10 cellular contexts compared by ENCODE assay signal in the genomic region with DNA sequence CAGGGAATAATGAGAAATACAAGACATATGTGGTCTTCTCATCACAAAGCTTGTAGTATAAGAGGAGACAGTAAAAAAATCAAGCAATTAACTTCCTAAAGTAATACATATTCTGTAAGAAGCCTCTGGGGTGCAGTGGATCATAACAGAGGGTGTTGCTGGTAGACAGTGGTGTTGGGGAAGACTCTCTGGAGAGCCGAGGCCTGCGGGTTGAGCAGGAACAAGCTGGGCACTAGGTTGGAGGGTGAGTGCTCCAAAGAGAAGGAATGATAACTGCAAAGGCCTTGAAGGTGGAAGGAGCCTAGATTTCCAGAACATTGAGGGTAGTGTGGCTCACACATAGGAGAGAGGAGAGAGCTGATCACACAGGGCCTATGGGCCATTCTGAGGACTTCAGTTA.
DNase-seq lines count a peak whose midpoint lies in the region; ATAC-seq and TF ChIP-seq lines count a peak whose summit lies in the region.
"Had no signal": no experiment of that assay in that cellular context is flagged by ENCODE, and none has a peak within 500 bp of the region (broad histone marks: within the 10 kb centered on the region; RNA-seq: fewer than 3 reads in every experiment).

No MANE protein-coding gene starts in this region.

- no peaks in the 10 kb centered on the region for H3K9me3 ChIP-seq in WERI-Rb-1 (ENCODE audit: severe bottlenecking)

- no peaks in the 10 kb centered on the region for H3K27me3 Mint-ChIP-seq in activated naive CD4-positive, alpha-beta T cell treated with anti-CD3 and anti-CD28 coated beads, Interleukin-2, amount 10 ng/mL, durations not matched to agents 7 days and 5 days

- no peaks in the 10 kb centered on the region for H3K36me3 ChIP-seq in WERI-Rb-1

- H3K4me1 Mint-ChIP-seq in activated naive CD4-positive, alpha-beta T cell treated with anti-CD3 and anti-CD28 coated beads, Interleukin-2, amount 10 ng/mL, durations not matched to agents 7 days and 5 days: peaks cover 74% of the 10 kb centered on the region

- TF ChIP-seq CTCF in WERI-Rb-1 (IDR thresholded peaks at IDR 0.05; ENCODE audit: low read depth, low read length): no peak

- CTCF ChIA-PET in activated naive CD4-positive, alpha-beta T cell treated with anti-CD3 and anti-CD28 coated beads, Interleukin-2, amount 10 ng/mL, durations not matched to agents 7 days and 5 days (lab: Charles Lee): interaction anchor here (0.7 to 3.9 kb wide), 15 partner anchors 14 to 186 kb away, joined by 3 to 37 read pairs (median 4); partner anchors contain the start of genes GIMAP1, GIMAP2, GIMAP5 and GIMAP6

- H3K4me3 ChIP-seq in WERI-Rb-1 (ENCODE audit: low read depth, low read length): no peak overlapping the region

- H3K36me3 Mint-ChIP-seq in activated naive CD4-positive, alpha-beta T cell treated with anti-CD3 and anti-CD28 coated beads, Interleukin-2, amount 10 ng/mL, durations not matched to agents 7 days and 5 days: peaks cover 65% of the 10 kb centered on the region
- H3K36me3 Mint-ChIP-seq: memory B cell had no signal

- peak; percentile 16 for DNase-seq in T follicular helper cell (ENCODE audit: low read depth)
- DNase-seq in activated naive CD4-positive, alpha-beta T cell treated with anti-CD3 and anti-CD28 coated beads, Interleukin-2, amount 10 ng/mL, durations not matched to agents 7 days and 5 days: peak; percentile 51
- peak; percentile 3 for DNase-seq in iPS-NIHi7 (ENCODE audit: extremely low spot score)
- DNase-seq in stimulated activated naive CD8-positive, alpha-beta T cell treated with anti-CD3 and anti-CD28 coated beads, Interleukin-15, Interleukin-2, amounts not matched to agents 100 U/mL and 50 U/mL, for 24 hours: no peak
- DNase-seq in NCI-H345 treated with DMSO at 0.1 percent for 48 hours (lab: John Stamatoyannopoulos, UW; ENCODE audit: unreplicated experiment): no peak
- DNase-seq in WERI-Rb-1: no peak
- no peak for DNase-seq in GM03348 (ENCODE audit: low spot score)
- DNase-seq: cerebellar nuclear complex had no signal

- H3K4me3 Mint-ChIP-seq in activated naive CD4-positive, alpha-beta T cell treated with anti-CD3 and anti-CD28 coated beads, Interleukin-2, amount 10 ng/mL, durations not matched to agents 7 days and 5 days: peak overlapping the region; percentile 90
- H3K4me3 Mint-ChIP-seq: memory B cell had no signal

- ATAC-seq in stimulated activated naive CD8-positive, alpha-beta T cell treated with anti-CD3 and anti-CD28 coated beads, Interleukin-15, Interleukin-2, amounts not matched to agents 100 U/mL and 50 U/mL, for 24 hours: peak; percentile 38
- no peak for ATAC-seq in HG02973 (IDR thresholded peaks at IDR 0.05; ENCODE audit: unreplicated experiment)

- H3K27ac ChIP-seq in WERI-Rb-1: no peak overlapping the region

- H3K27ac Mint-ChIP-seq in activated naive CD4-positive, alpha-beta T cell treated with anti-CD3 and anti-CD28 coated beads, Interleukin-2, amount 10 ng/mL, durations not matched to agents 7 days and 5 days: peak overlapping the region; percentile 92
- H3K27ac Mint-ChIP-seq: memory B cell had no signal

- no peaks in the 10 kb centered on the region for H3K27me3 ChIP-seq in WERI-Rb-1 (ENCODE audit: insufficient read depth, low read depth, severe bottlenecking)

- H3K9me3 Mint-ChIP-seq in activated naive CD4-positive, alpha-beta T cell treated with anti-CD3 and anti-CD28 coated beads, Interleukin-2, amount 10 ng/mL, durations not matched to agents 7 days and 5 days: peaks cover 29% of the 10 kb centered on the region
- H3K9me3 Mint-ChIP-seq: memory B cell had no signal

Comparison
In these comparisons a context has a peak if more than half of its experiments do, and no peak if none do; other contexts are left out.
1. DNase-seq: peak in T follicular helper cell (single experiment), activated naive CD4-positive, alpha-beta T cell treated with anti-CD3 and anti-CD28 coated beads, Interleukin-2, amount 10 ng/mL, durations not matched to agents 7 days and 5 days (single experiment) and iPS-NIHi7 (single experiment); none in stimulated activated naive CD8-positive, alpha-beta T cell treated with anti-CD3 and anti-CD28 coated beads, Interleukin-15, Interleukin-2, amounts not matched to agents 100 U/mL and 50 U/mL, for 24 hours (single experiment), NCI-H345 treated with DMSO at 0.1 percent for 48 hours (single experiment), WERI-Rb-1 (single experiment) and GM03348 (single experiment).